In the genomic region with DNA sequence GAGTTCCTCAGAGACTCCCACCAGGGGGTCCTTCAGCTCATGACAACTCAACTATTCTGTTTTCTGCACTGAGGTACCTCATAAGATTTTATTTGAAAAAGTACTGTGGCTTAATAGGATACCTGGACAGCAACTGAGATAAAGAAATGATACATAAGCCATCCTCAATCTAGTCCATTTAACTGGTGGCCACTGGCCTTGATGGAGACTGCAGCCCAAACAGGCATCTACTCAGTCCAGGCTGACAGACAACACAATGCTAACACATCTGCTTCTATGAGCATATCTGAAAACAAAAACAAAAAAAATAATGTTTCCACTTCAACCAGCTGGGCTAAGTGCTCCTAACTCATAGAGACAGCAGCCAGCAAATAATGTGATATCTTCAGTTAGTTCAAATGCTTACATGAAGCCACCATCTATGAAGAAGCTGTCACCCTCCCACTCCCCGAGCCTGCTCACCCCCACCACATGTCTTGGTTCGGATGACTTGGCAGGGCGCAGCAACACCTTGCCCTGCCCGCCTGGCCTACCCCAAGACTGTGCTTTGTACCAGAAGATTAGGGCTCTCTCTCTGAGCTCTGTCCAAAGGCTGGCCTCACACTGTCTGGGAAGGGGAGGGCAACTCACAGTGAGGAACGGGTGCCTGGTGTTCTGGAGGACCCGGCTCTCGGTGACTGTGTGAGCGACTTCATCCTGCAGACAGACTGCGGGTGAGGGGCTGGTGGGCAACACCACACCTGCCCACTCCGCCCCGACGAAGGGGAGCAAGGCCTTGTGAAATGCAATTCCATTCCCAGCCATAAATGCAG, we compare ENCODE assay signal across 27 cellular contexts. TPM values are rescaled to one million over a fixed set of nuclear protein-coding genes. Genes with fewer than 3 reads are reported as not detected.
"Had no signal": no experiment of that assay in that cellular context is flagged by ENCODE, and none has a peak within 500 bp of the region (broad histone marks: within the 10 kb centered on the region; RNA-seq: fewer than 3 reads in every experiment).

No MANE protein-coding gene starts in this region.

- H3K9me3 ChIP-seq: gastrocnemius medialis, prostate gland, right atrium auricular region, stomach, thyroid gland, vagina had no signal

- H3K4me3 Mint-ChIP-seq: natural killer cell had no signal

- DNase-seq: dorsolateral prefrontal cortex; effector CD4-positive, alpha-beta T cell; foreskin fibroblast; gastrocnemius medialis; mammary epithelial cell; natural killer cell; stimulated activated CD4-positive, alpha-beta T cell treated with anti-CD3 and anti-CD28 coated beads, Interleukin-12 subunit alpha, Interleukin-12 subunit beta, amount 100 ng/mL, for 4 hours; stimulated activated CD4-positive, alpha-beta T cell treated with anti-CD3 and anti-CD28 coated beads, Interleukin-1b, Interleukin-23, amount 100 ng/mL, for 48 hours; stimulated activated CD4-positive, alpha-beta T cell treated with anti-CD3 and anti-CD28 coated beads, Interleukin-4, amount 100 ng/mL, for 1 hour; stimulated activated CD8-positive, alpha-beta memory T cell treated with anti-CD3 and anti-CD28 coated beads, Interleukin-4, amount 100 ng/mL, for 48 hours; stimulated activated naive CD4-positive, alpha-beta T cell treated with Interleukin-2 at 50 U/mL for 16 hours; stomach; thyroid gland; trophoblast cell had no signal

- ATAC-seq: esophagus mucosa, gastrocnemius medialis, natural killer cell, sciatic nerve had no signal

- H3K27me3 ChIP-seq: dorsolateral prefrontal cortex, gastrocnemius medialis, right atrium auricular region, stomach, thyroid gland, vagina had no signal

- H3K4me1 ChIP-seq: prostate gland had no signal

- H3K9me3 Mint-ChIP-seq: natural killer cell had no signal

- H3K4me3 ChIP-seq: dorsolateral prefrontal cortex, gastrocnemius medialis, prostate gland, right atrium auricular region, smooth muscle cell, stomach, thyroid gland, vagina had no signal

- H3K27ac ChIP-seq: epithelial cell of prostate, gastrocnemius medialis, prostate gland, right atrium auricular region, stomach, vagina had no signal

- H3K36me3 Mint-ChIP-seq: natural killer cell had no signal

- H3K27ac Mint-ChIP-seq: natural killer cell had no signal

RNA-seq across cellular contexts. Expression of gene CCNP, which starts 13.1 kb away (rescaled TPM):
- total RNA-seq: esophagus mucosa, gastrocnemius medialis, glomerular endothelial cell, mononuclear cell, right atrium auricular region, smooth muscle cell, stomach, ureter, vagina had no signal

RNA-seq across cellular contexts. Expression of gene TTC9B, which starts 21.4 kb away (rescaled TPM):
- total RNA-seq: esophagus mucosa, gastrocnemius medialis, glomerular endothelial cell, lower leg skin, mammary epithelial cell, natural killer cell, osteocyte, prostate gland, right atrium auricular region, sciatic nerve, smooth muscle cell, subcutaneous adipose tissue, thyroid gland, ureter, vagina had no signal
